In the genomic region with DNA sequence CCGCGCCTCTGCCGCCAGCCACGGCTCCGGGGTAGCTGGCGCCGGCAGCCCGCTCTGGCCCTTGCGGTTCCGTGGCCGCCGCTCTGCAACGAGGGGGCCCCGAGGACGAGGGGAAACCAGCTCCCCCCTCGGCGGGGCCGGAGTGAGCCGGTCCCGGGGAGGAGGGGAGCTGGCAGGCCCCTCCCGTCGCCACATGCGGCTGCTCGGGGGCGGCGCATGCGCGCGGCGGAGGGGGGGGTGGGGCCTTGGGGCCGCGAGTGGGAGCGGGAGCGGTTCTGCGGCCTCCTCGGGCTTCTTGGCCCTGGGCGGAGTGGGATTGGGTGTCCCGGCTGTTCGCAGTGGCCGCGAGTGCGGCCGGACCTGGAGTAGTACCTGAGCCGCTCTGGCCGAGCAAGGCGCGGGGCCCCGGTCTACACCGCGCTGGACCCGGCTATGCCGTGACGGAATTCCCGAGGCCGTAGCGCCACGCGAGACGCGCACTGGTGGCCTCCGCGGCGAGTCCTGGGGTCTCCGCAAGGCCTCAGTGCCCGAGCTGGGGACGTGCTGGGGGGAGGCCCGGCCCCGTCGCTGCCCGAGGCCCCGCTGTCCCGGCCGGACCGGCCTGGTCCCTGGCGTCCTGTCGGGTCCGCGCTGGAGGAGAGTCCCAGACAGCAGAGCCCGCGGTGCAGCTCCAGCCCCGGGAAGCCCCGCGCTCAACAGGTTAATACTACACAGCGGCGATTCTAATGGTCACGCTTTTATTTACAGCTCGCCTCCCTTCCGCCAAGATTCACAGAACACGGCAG, we compare ENCODE assay signal across 1 cellular context.
A peak's percentile ranks its signal among the peaks of the same experiment; 100 is the strongest.
TF ChIP-seq lines count a peak whose summit lies in the region.

No MANE protein-coding gene starts in this region.

TF ChIP-seq in HEK293, 187 proteins besides CTCF, POLR2A, EP300 and RAD21 (continued from another document and continues in another):
- TF ChIP-seq ZNF707 (tag by site-specific recombination; IDR thresholded peaks at IDR 0.05) (no peak), HOXA7 (CRISPR knock-in tag; IDR thresholded peaks at IDR 0.05; ENCODE audit: borderline replicate concordance) (0 out of 2 replicates have a peak, but pooled peaks have one; percentile 35), YY2 (tag by site-specific recombination; IDR thresholded peaks at IDR 0.05) (no peak), ZNF184 (tag by site-specific recombination; IDR thresholded peaks at IDR 0.05) (peak; percentile 56; the same call in 1 of the 2 replicates), ZNF132 (tag by site-specific recombination; IDR thresholded peaks at IDR 0.05; ENCODE audit: borderline replicate concordance) (no peak), FEZF1 (tag by site-specific recombination; IDR thresholded peaks at IDR 0.05) (no peak), ZNF514 (tag by site-specific recombination; IDR thresholded peaks at IDR 0.05) (no peak), ZNF146 (tag by site-specific recombination; IDR thresholded peaks at IDR 0.05) (no peak), ZNF558 (tag by site-specific recombination; IDR thresholded peaks at IDR 0.05) (no peak), ZNF138 (tag by site-specific recombination; IDR thresholded peaks at IDR 0.05; ENCODE audit: borderline replicate concordance) (no peak), ZNF830 (tag by site-specific recombination; IDR thresholded peaks at IDR 0.05; ENCODE audit: low read depth) (no peak), KLF7 (tag by site-specific recombination; IDR thresholded peaks at IDR 0.05; ENCODE audit: borderline replicate concordance) (no peak), ZNF394 (tag by site-specific recombination; IDR thresholded peaks at IDR 0.05; ENCODE audit: borderline replicate concordance) (0 out of 2 replicates have a peak, but pooled peaks have one; percentile 22), ZNF223 (tag by site-specific recombination; IDR thresholded peaks at IDR 0.05) (no peak), ZNF366 (tag by site-specific recombination; conservative IDR thresholded peaks at IDR 0.05) (no peak), ZBTB48 (tag by site-specific recombination; IDR thresholded peaks at IDR 0.05) (peak; percentile 82), PRDM1 (tag by site-specific recombination; IDR thresholded peaks at IDR 0.05) (no peak), ZBTB21 (tag by site-specific recombination; IDR thresholded peaks at IDR 0.05) (no peak), ZNF785 (tag by site-specific recombination; IDR thresholded peaks at IDR 0.05) (0 out of 2 replicates have a peak, but pooled peaks have one; percentile 57), EGR2 (tag by site-specific recombination; IDR thresholded peaks at IDR 0.05; ENCODE audit: low read depth) (peak; percentile 46; the same call in 1 of the 2 replicates), ZNF530 (tag by site-specific recombination; IDR thresholded peaks at IDR 0.05; ENCODE audit: low read depth) (no peak), ZNF624 (tag by site-specific recombination; IDR thresholded peaks at IDR 0.05) (no peak), ZNF214 (tag by site-specific recombination; IDR thresholded peaks at IDR 0.05; ENCODE audit: borderline replicate concordance) (no peak), ZFP37 (tag by site-specific recombination; IDR thresholded peaks at IDR 0.05) (peak; percentile 95), WT1 (tag by site-specific recombination; IDR thresholded peaks at IDR 0.05) (no peak), ZNF701 (tag by site-specific recombination; IDR thresholded peaks at IDR 0.05) (no peak), ZNF670 (tag by site-specific recombination; IDR thresholded peaks at IDR 0.05; ENCODE audit: low read depth) (no peak), ZNF561 (tag by site-specific recombination; IDR thresholded peaks at IDR 0.05; ENCODE audit: borderline replicate concordance) (no peak), KLF1 (tag by site-specific recombination; IDR thresholded peaks at IDR 0.05) (peak; percentile 34; the same call in 1 of the 2 replicates), ZNF155 (tag by site-specific recombination; IDR thresholded peaks at IDR 0.05) (no peak), ZNF37A (tag by site-specific recombination; IDR thresholded peaks at IDR 0.05) (no peak), SCRT2 (tag by site-specific recombination; IDR thresholded peaks at IDR 0.05) (peak; percentile 99), ZNF544 (tag by site-specific recombination; IDR thresholded peaks at IDR 0.05) (no peak), GLI4 (tag by site-specific recombination; IDR thresholded peaks at IDR 0.05) (0 out of 2 replicates have a peak, but pooled peaks have one; percentile 75), ZNF221 (tag by site-specific recombination; IDR thresholded peaks at IDR 0.05; ENCODE audit: borderline replicate concordance) (no peak), ZNF24 (tag by site-specific recombination; IDR thresholded peaks at IDR 0.05) (no peak)
- TF ChIP-seq, protein P1, sequence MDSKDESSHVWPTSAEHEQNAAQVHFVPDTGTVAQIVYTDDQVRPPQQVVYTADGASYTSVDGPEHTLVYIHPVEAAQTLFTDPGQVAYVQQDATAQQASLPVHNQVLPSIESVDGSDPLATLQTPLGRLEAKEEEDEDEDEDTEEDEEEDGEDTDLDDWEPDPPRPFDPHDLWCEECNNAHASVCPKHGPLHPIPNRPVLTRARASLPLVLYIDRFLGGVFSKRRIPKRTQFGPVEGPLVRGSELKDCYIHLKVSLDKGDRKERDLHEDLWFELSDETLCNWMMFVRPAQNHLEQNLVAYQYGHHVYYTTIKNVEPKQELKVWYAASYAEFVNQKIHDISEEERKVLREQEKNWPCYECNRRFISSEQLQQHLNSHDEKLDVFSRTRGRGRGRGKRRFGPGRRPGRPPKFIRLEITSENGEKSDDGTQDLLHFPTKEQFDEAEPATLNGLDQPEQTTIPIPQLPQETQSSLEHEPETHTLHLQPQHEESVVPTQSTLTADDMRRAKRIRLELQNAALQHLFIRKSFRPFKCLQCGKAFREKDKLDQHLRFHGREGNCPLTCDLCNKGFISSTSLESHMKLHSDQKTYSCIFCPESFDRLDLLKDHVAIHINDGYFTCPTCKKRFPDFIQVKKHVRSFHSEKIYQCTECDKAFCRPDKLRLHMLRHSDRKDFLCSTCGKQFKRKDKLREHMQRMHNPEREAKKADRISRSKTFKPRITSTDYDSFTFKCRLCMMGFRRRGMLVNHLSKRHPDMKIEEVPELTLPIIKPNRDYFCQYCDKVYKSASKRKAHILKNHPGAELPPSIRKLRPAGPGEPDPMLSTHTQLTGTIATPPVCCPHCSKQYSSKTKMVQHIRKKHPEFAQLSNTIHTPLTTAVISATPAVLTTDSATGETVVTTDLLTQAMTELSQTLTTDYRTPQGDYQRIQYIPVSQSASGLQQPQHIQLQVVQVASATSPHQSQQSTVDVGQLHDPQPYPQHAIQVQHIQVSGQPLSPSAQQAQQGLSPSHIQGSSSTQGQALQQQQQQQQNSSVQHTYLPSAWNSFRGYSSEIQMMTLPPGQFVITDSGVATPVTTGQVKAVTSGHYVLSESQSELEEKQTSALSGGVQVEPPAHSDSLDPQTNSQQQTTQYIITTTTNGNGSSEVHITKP (tag by site-specific recombination; IDR thresholded peaks at IDR 0.05): peak; percentile 98
- TF ChIP-seq, protein P2, sequence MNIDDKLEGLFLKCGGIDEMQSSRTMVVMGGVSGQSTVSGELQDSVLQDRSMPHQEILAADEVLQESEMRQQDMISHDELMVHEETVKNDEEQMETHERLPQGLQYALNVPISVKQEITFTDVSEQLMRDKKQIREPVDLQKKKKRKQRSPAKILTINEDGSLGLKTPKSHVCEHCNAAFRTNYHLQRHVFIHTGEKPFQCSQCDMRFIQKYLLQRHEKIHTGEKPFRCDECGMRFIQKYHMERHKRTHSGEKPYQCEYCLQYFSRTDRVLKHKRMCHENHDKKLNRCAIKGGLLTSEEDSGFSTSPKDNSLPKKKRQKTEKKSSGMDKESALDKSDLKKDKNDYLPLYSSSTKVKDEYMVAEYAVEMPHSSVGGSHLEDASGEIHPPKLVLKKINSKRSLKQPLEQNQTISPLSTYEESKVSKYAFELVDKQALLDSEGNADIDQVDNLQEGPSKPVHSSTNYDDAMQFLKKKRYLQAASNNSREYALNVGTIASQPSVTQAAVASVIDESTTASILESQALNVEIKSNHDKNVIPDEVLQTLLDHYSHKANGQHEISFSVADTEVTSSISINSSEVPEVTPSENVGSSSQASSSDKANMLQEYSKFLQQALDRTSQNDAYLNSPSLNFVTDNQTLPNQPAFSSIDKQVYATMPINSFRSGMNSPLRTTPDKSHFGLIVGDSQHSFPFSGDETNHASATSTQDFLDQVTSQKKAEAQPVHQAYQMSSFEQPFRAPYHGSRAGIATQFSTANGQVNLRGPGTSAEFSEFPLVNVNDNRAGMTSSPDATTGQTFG (tag by site-specific recombination; IDR thresholded peaks at IDR 0.05; ENCODE audit: borderline replicate concordance): no peak
- TF ChIP-seq, protein P3, sequence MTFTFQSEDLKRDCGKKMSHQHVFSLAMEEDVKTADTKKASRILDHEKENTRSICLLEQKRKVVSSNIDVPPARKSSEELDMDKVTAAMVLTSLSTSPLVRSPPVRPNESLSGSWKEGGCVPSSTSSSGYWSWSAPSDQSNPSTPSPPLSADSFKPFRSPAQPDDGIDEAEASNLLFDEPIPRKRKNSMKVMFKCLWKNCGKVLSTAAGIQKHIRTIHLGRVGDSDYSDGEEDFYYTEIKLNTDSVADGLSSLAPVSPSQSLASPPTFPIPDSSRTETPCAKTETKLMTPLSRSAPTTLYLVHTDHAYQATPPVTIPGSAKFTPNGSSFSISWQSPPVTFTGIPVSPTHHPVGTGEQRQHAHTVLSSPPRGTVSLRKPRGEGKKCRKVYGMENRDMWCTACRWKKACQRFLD (tag by site-specific recombination; IDR thresholded peaks at IDR 0.05): no peak
- TF ChIP-seq, protein P4, sequence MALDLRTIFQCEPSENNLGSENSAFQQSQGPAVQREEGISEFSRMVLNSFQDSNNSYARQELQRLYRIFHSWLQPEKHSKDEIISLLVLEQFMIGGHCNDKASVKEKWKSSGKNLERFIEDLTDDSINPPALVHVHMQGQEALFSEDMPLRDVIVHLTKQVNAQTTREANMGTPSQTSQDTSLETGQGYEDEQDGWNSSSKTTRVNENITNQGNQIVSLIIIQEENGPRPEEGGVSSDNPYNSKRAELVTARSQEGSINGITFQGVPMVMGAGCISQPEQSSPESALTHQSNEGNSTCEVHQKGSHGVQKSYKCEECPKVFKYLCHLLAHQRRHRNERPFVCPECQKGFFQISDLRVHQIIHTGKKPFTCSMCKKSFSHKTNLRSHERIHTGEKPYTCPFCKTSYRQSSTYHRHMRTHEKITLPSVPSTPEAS (tag by site-specific recombination; IDR thresholded peaks at IDR 0.05): peak; percentile 42; the same call in 1 of the 2 replicates
- TF ChIP-seq, protein P5, sequence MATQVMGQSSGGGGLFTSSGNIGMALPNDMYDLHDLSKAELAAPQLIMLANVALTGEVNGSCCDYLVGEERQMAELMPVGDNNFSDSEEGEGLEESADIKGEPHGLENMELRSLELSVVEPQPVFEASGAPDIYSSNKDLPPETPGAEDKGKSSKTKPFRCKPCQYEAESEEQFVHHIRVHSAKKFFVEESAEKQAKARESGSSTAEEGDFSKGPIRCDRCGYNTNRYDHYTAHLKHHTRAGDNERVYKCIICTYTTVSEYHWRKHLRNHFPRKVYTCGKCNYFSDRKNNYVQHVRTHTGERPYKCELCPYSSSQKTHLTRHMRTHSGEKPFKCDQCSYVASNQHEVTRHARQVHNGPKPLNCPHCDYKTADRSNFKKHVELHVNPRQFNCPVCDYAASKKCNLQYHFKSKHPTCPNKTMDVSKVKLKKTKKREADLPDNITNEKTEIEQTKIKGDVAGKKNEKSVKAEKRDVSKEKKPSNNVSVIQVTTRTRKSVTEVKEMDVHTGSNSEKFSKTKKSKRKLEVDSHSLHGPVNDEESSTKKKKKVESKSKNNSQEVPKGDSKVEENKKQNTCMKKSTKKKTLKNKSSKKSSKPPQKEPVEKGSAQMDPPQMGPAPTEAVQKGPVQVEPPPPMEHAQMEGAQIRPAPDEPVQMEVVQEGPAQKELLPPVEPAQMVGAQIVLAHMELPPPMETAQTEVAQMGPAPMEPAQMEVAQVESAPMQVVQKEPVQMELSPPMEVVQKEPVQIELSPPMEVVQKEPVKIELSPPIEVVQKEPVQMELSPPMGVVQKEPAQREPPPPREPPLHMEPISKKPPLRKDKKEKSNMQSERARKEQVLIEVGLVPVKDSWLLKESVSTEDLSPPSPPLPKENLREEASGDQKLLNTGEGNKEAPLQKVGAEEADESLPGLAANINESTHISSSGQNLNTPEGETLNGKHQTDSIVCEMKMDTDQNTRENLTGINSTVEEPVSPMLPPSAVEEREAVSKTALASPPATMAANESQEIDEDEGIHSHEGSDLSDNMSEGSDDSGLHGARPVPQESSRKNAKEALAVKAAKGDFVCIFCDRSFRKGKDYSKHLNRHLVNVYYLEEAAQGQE (tag by site-specific recombination; IDR thresholded peaks at IDR 0.05): no peak
- TF ChIP-seq, protein P6, sequence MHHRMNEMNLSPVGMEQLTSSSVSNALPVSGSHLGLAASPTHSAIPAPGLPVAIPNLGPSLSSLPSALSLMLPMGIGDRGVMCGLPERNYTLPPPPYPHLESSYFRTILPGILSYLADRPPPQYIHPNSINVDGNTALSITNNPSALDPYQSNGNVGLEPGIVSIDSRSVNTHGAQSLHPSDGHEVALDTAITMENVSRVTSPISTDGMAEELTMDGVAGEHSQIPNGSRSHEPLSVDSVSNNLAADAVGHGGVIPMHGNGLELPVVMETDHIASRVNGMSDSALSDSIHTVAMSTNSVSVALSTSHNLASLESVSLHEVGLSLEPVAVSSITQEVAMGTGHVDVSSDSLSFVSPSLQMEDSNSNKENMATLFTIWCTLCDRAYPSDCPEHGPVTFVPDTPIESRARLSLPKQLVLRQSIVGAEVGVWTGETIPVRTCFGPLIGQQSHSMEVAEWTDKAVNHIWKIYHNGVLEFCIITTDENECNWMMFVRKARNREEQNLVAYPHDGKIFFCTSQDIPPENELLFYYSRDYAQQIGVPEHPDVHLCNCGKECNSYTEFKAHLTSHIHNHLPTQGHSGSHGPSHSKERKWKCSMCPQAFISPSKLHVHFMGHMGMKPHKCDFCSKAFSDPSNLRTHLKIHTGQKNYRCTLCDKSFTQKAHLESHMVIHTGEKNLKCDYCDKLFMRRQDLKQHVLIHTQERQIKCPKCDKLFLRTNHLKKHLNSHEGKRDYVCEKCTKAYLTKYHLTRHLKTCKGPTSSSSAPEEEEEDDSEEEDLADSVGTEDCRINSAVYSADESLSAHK (tag by site-specific recombination; IDR thresholded peaks at IDR 0.05): no peak
- TF ChIP-seq, protein P7, sequence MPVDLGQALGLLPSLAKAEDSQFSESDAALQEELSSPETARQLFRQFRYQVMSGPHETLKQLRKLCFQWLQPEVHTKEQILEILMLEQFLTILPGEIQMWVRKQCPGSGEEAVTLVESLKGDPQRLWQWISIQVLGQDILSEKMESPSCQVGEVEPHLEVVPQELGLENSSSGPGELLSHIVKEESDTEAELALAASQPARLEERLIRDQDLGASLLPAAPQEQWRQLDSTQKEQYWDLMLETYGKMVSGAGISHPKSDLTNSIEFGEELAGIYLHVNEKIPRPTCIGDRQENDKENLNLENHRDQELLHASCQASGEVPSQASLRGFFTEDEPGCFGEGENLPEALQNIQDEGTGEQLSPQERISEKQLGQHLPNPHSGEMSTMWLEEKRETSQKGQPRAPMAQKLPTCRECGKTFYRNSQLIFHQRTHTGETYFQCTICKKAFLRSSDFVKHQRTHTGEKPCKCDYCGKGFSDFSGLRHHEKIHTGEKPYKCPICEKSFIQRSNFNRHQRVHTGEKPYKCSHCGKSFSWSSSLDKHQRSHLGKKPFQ (tag by site-specific recombination; IDR thresholded peaks at IDR 0.05): 0 out of 2 replicates have a peak, but pooled peaks have one; percentile 23
